ENCODE assay signal across 23 cellular contexts in genomic region chr11:125869526-125869925, GRCh38. TPM values are rescaled to one million over a fixed set of nuclear protein-coding genes. Genes with fewer than 3 reads are reported as not detected.
"Had no signal": no experiment of that assay in that cellular context is flagged by ENCODE, and none has a peak within 500 bp of the region (broad histone marks: within the 10 kb centered on the region; RNA-seq: fewer than 3 reads in every experiment).

No MANE protein-coding gene starts in this region.

- H3K4me1 ChIP-seq: ascending aorta, breast epithelium, esophagus squamous epithelium, thyroid gland had no signal

- H3K36me3 ChIP-seq: ascending aorta, breast epithelium, esophagus squamous epithelium, thyroid gland had no signal

- H3K4me3 ChIP-seq: ascending aorta, breast epithelium, esophagus squamous epithelium, thyroid gland had no signal

- H3K27ac ChIP-seq: ascending aorta, breast epithelium, esophagus squamous epithelium, thyroid gland had no signal

- H3K9me3 ChIP-seq: ascending aorta, breast epithelium, esophagus squamous epithelium, thyroid gland had no signal

- DNase-seq: activated CD4-positive, alpha-beta T cell treated with anti-CD3 and anti-CD28 coated beads, Interleukin-2, amount 50 U/mL, for 1 hour; activated CD4-positive, CD25-positive, alpha-beta regulatory T cell treated with anti-CD3 and anti-CD28 coated beads, Interleukin-2, amount 50 U/mL, for 72 hours; activated CD8-positive, alpha-beta memory T cell treated with anti-CD3 and anti-CD28 coated beads for 24 hours; activated CD8-positive, alpha-beta memory T cell treated with anti-CD3 and anti-CD28 coated beads, Interleukin-2, amount 50 U/mL, for 48 hours; activated effector memory CD4-positive, alpha-beta T cell treated with Interleukin-2 at 50 U/mL for 16 hours; activated T-cell treated with anti-CD3 and anti-CD28 coated beads, Interleukin-2, amount 50 U/mL, for 48 hours; cerebellar nuclear complex; effector memory CD4-positive, alpha-beta T cell; esophagus squamous epithelium; stimulated activated CD4-positive, alpha-beta T cell treated with anti-CD3 and anti-CD28 coated beads, Interleukin-12 subunit alpha, Interleukin-12 subunit beta, amount 100 ng/mL, for 4 hours; stimulated activated CD4-positive, alpha-beta T cell treated with anti-CD3 and anti-CD28 coated beads, Interleukin-1b, Interleukin-23, amount 100 ng/mL, for 48 hours; stimulated activated CD8-positive, alpha-beta memory T cell treated with anti-CD3 and anti-CD28 coated beads, Interleukin-4, amount 100 ng/mL, for 48 hours; thyroid gland had no signal

- H3K27me3 ChIP-seq: ascending aorta, breast epithelium, esophagus squamous epithelium, thyroid gland had no signal

RNA-seq across cellular contexts. Expression of gene DDX25, which starts 34.8 kb away (rescaled TPM):
- total RNA-seq: ascending aorta, fibroblast of villous mesenchyme, glomerular endothelial cell, osteoblast, subcutaneous adipose tissue had no signal

RNA-seq across cellular contexts. Expression of gene PATE4, which starts 36.4 kb away (rescaled TPM):
- total RNA-seq: ascending aorta, breast epithelium, esophagus squamous epithelium, fibroblast of villous mesenchyme, glomerular endothelial cell, liver, mononuclear cell, neural crest cell, osteoblast, progenitor cell of endocrine pancreas, subcutaneous adipose tissue, thyroid gland had no signal
